In the genomic region with DNA sequence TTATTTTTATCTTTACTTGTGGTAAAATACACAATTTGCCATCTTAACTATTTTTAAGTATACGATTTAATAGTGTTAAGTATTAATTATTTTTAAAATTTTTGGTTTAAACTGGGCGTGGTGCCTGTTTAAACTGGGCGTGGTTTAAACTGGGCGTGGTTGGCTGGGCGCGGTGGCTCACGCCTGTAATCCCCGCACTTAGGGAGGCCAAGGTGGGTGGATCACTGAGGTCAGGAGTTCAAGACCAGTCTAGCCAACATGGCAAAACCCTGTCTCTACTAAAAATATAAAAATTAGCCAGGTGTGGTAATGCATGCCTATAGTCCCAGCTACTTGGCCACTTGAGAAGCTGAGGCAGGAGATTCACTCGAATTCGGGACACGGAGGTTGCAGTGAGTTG, we compare ENCODE assay signal across 9 cellular contexts. TPM values are rescaled to one million over a fixed set of nuclear protein-coding genes. Genes with fewer than 3 reads are reported as not detected.
"Had no signal": no experiment of that assay in that cellular context is flagged by ENCODE, and none has a peak within 500 bp of the region (broad histone marks: within the 10 kb centered on the region; RNA-seq: fewer than 3 reads in every experiment).

No MANE protein-coding gene starts in this region.

- H3K4me3 Mint-ChIP-seq: IgD-negative memory B cell had no signal

- H3K27me3 Mint-ChIP-seq: IgD-negative memory B cell had no signal

- H3K4me2 ChIP-seq: KMS-11 had no signal

- ATAC-seq: HepG2 had no signal

- H3K27ac ChIP-seq: HL-60, KMS-11 had no signal

- DNase-seq: IMR-90, KBM-7, KG1 had no signal

- H3K9ac ChIP-seq: KMS-11 had no signal

- FAIRE-seq: HepG2, HTR-8/SVneo had no signal

- H3K9me3 Mint-ChIP-seq: IgD-negative memory B cell had no signal

- H3K27ac Mint-ChIP-seq: IgD-negative memory B cell had no signal

- H3K36me3 Mint-ChIP-seq: IgD-negative memory B cell had no signal

RNA-seq across cellular contexts. Expression of a gene that starts 37.3 kb away (rescaled TPM):
- total RNA-seq: HT-29 had no signal
